Comparison of ENCODE assay signal across 27 cellular contexts in genomic region chr2:220297093-220297492, GRCh38.
DNase-seq lines count a peak whose midpoint lies in the region; FAIRE-seq and TF ChIP-seq lines count a peak whose summit lies in the region.
"Had no signal": no experiment of that assay in that cellular context is flagged by ENCODE, and none has a peak within 500 bp of the region (broad histone marks: within the 10 kb centered on the region; RNA-seq: fewer than 3 reads in every experiment).

No MANE protein-coding gene starts in this region.

- TF ChIP-seq RAD21 in neural cell (conservative IDR thresholded peaks at IDR 0.05), result no peak

- no peak overlapping the region for H3K9ac ChIP-seq in mesendoderm (ENCODE audit: low read length)
- no peak overlapping the region for H3K9ac ChIP-seq in neural cell (ENCODE audit: low read length)
- H3K9ac ChIP-seq: BLaER1 had no signal

- H2BK120ac ChIP-seq in mesendoderm (ENCODE audit: low read depth, low read length), result no peak overlapping the region

- no peaks in the 10 kb centered on the region for H3K79me2 ChIP-seq in mesendoderm (ENCODE audit: control insufficient read depth, insufficient read depth, low read length)
- no peaks in the 10 kb centered on the region for H3K79me2 ChIP-seq in neural cell (replicated peaks; ENCODE audit: insufficient read depth, low read length)

- H2AK5ac ChIP-seq in mesendoderm (ENCODE audit: low read length), result no peak overlapping the region

- no peak overlapping the region for H3K4me3 ChIP-seq in mesendoderm (ENCODE audit: low read length)
- peak overlapping the region; percentile 36 for H3K4me3 ChIP-seq in neural cell (ENCODE audit: low read length)
- H3K4me3 ChIP-seq: BLaER1, GM12878 had no signal

- no peak overlapping the region for H4K8ac ChIP-seq in mesendoderm (ENCODE audit: low read depth, low read length)

- DNase-seq in NCI-H526 (lab: John Stamatoyannopoulos, UW) (peak; percentile 43 to 64), NCI-H526 treated with DMSO at 0.1 percent for 48 hours (lab: John Stamatoyannopoulos, UW) (peak; percentile 31), mesendoderm (no peak), RCC 7860 (ENCODE audit: low spot score) (no peak), NCI-H524 (lab: John Stamatoyannopoulos, UW) (no peak), NCI-H1092 treated with DMSO at 0.1 percent for 48 hours (lab: John Stamatoyannopoulos, UW) (no peak)
- DNase-seq in stimulated activated CD4-positive, alpha-beta T cell treated with anti-CD3 and anti-CD28 coated beads, Interleukin-12 subunit alpha, Interleukin-12 subunit beta, amount 100 ng/mL, for 4 hours, result no peak
- DNase-seq: 8988T; BE2C; C1 segment of cervical spinal cord; CD4-positive, alpha-beta memory T cell; CD4-positive, CD25-positive, alpha-beta regulatory T cell; CD8-positive, alpha-beta memory T cell; COR-L47; DMS 273 treated with DMSO at 0.1 percent for 48 hours; DMS153; DMS53; DMS79; DND-41; EL; GDM1 had no signal

- H3K9me3 ChIP-seq in neural cell (ENCODE audit: low read length), result no peaks in the 10 kb centered on the region
- H3K9me3 ChIP-seq: BE2C, BLaER1 had no signal

- no peaks in the 10 kb centered on the region for H3K36me3 ChIP-seq in mesendoderm (ENCODE audit: control insufficient read depth, insufficient read depth, low read length)
- no peaks in the 10 kb centered on the region for H3K36me3 ChIP-seq in neural cell (ENCODE audit: insufficient read depth, low read length)
- H3K36me3 ChIP-seq: BE2C, BLaER1 had no signal

- peak overlapping the region; percentile 74 for H2BK15ac ChIP-seq in mesendoderm (replicated peaks; ENCODE audit: low read depth)

- TF ChIP-seq CTCF in neural cell (IDR thresholded peaks at IDR 0.05; ENCODE audit: poor library complexity, severe bottlenecking), result no peak

- FAIRE-seq in RCC 7860 (lab: Jason Lieb, UNC), result no peak
- FAIRE-seq: A204.1, GM12878, GM12892, GM18507 had no signal

- H4K20me1 ChIP-seq in neural cell (ENCODE audit: insufficient read depth), result no peaks in the 10 kb centered on the region
- H4K20me1 ChIP-seq: BLaER1 had no signal

- H3K23ac ChIP-seq in mesendoderm (ENCODE audit: low read length), result no peak overlapping the region

- no peak overlapping the region for H3K27ac ChIP-seq in mesendoderm (ENCODE audit: low read depth, low read length)
- no peak overlapping the region for H3K27ac ChIP-seq in neural cell (ENCODE audit: low read length)
- H3K27ac ChIP-seq: BLaER1 had no signal

- no peak for TF ChIP-seq EP300 in neural cell (conservative IDR thresholded peaks at IDR 0.05; ENCODE audit: poor library complexity, severe bottlenecking)

- no peak overlapping the region for H4K5ac ChIP-seq in mesendoderm (ENCODE audit: low read length)

- no peaks in the 10 kb centered on the region for H3K4me1 ChIP-seq in mesendoderm (ENCODE audit: control insufficient read depth, low read depth, low read length)
- H3K4me1 ChIP-seq: BE2C had no signal

- H3K27me3 ChIP-seq in mesendoderm (ENCODE audit: insufficient read depth, low read length, poor library complexity), result no peaks in the 10 kb centered on the region
- H3K27me3 ChIP-seq in neural cell (ENCODE audit: insufficient read depth, low read depth, low read length), result no peaks in the 10 kb centered on the region
- H3K27me3 ChIP-seq: BE2C, BLaER1 had no signal

- no peak overlapping the region for H3K18ac ChIP-seq in mesendoderm (ENCODE audit: low read length)

- H2BK5ac ChIP-seq in mesendoderm (ENCODE audit: low read length), result no peak overlapping the region

- no peak overlapping the region for H3K56ac ChIP-seq in mesendoderm (ENCODE audit: low read length)

- no peaks in the 10 kb centered on the region for H3K79me1 ChIP-seq in mesendoderm (ENCODE audit: low read length)

- no peak overlapping the region for H3K4ac ChIP-seq in mesendoderm (ENCODE audit: low read depth, low read length)

- H2AFZ ChIP-seq in neural cell (ENCODE audit: low read depth, low read length), result no peak overlapping the region

- H3K9me2 ChIP-seq in neural cell (ENCODE audit: insufficient read depth, low read length), result no peaks in the 10 kb centered on the region

- WGBS in mesendoderm (ENCODE audit: extremely low coverage, insufficient coverage, low lambda C conversion rate), result no CpG with 5 or more reads among the region's 2 CpGs

- H3K4me2 ChIP-seq in mesendoderm (ENCODE audit: low read length) (no peak overlapping the region), neural cell (ENCODE audit: low read length) (peak overlapping the region; percentile 21)
- H3K4me2 ChIP-seq: BLaER1 had no signal

- peaks cover 5% of the 10 kb centered on the region for H3F3A ChIP-seq in neural cell (ENCODE audit: insufficient read depth, low read length, poor library complexity, severe bottlenecking)

TF ChIP-seq in neural cell, 6 proteins besides CTCF, POLR2A, EP300 and RAD21:
- TF ChIP-seq TAF1 (IDR thresholded peaks at IDR 0.05; ENCODE audit: low read depth) (no peak), SMC3 (conservative IDR thresholded peaks at IDR 0.05; ENCODE audit: poor library complexity) (no peak), POLR2AphosphoS5 (IDR thresholded peaks at IDR 0.05) (no peak), MXI1 (conservative IDR thresholded peaks at IDR 0.05; ENCODE audit: poor library complexity, severe bottlenecking) (no peak), REST (IDR thresholded peaks at IDR 0.05; ENCODE audit: borderline replicate concordance) (no peak), EZH2 (IDR thresholded peaks at IDR 0.05; ENCODE audit: borderline replicate concordance, insufficient read depth, low read length, poor library complexity, severe bottlenecking) (no peak)

Comparison
In these comparisons a context has a peak if more than half of its experiments do, and no peak if none do; other contexts are left out.
1. DNase-seq: peak in NCI-H526 (2 of 2) and NCI-H526 treated with DMSO at 0.1 percent for 48 hours (single experiment); none in mesendoderm (single experiment), stimulated activated CD4-positive, alpha-beta T cell treated with anti-CD3 and anti-CD28 coated beads, Interleukin-12 subunit alpha, Interleukin-12 subunit beta, amount 100 ng/mL, for 4 hours (single experiment), RCC 7860 (single experiment), NCI-H524 (0 of 2) and NCI-H1092 treated with DMSO at 0.1 percent for 48 hours (single experiment).